6 cellular contexts compared by ENCODE assay signal in genomic region chr3:318903-319302, GRCh38.
"Had no signal": no experiment of that assay in that cellular context is flagged by ENCODE, and none has a peak within 500 bp of the region (broad histone marks: within the 10 kb centered on the region; RNA-seq: fewer than 3 reads in every experiment).

No MANE protein-coding gene starts in this region.

- DNase-seq: IMR-90, KBM-7, KG1 had no signal

- ATAC-seq: HepG2, K562 had no signal

- H3K4me3 ChIP-seq: K562 had no signal

- H3K27ac ChIP-seq: HL-60 had no signal
